Comparison of ENCODE assay signal across 7 cellular contexts in the genomic region with DNA sequence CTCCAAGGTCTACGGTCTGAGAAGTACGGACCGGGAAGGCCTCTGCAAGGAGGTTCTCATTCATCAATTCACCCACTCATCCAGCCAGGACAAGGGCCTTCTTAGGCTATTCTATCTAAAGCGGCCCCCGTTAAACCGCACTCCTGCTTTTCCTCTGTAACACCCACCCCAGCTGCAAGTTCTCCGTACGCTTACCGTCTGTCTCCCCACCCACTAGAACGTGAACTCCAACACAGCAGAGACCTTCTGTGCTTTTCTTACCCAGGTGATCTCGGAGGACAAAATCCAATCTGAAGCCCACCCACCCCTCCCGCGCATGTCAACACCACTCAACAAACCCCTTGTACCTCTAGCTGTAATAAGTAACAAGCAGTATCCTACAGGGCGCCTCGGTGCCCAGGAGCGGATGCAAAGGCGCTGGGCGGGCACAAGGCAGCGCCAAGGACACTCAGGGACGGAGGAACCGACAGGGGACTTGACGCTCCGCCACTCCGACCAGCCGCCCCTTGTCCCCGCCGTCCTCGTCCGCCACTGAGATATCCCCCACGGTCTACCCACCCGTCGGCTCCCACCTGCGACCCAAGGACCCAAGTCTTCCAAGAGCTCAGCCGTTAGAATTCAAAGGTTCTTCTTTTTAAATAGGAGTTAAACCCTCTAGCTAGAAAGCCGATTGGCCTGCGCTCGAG. TPM values are rescaled to one million over a fixed set of nuclear protein-coding genes. Genes with fewer than 3 reads are reported as not detected.
DNase-seq lines count a peak whose midpoint lies in the region; ATAC-seq and TF ChIP-seq lines count a peak whose summit lies in the region.

Gene AURKA, minus strand, starts transcription at position 620 of the 686 bp plus-strand sequence. CDS start 4,018 bp downstream, outside the sequence.

- no peaks in the 10 kb centered on the region for H3K9me2 ChIP-seq in GM23338 (ENCODE audit: insufficient read depth)

- DNase-seq in GM23338 (ENCODE audit: low spot score) (peak; percentile 11), NB4 (ENCODE audit: low read depth) (no peak), mucosa of descending colon (peak in 1 of 3 donors; percentile 16)
- no peak for DNase-seq in stimulated activated CD4-positive, alpha-beta T cell treated with anti-CD3 and anti-CD28 coated beads, Interleukin-4, amount 100 ng/mL, for 1 hour

- peaks cover 59% of the 10 kb centered on the region for H3K36me3 Mint-ChIP-seq in GM23338 (ENCODE audit: low read depth)
- peaks cover 48% of the 10 kb centered on the region for H3K36me3 Mint-ChIP-seq in dendritic cell treated with granulocyte-macrophage colony-stimulating factor and Interleukin-4, amounts not matched to agents 40 ng/mL and 50 ng/mL, for 4 days (ENCODE audit: low read depth)
- H3K36me3 Mint-ChIP-seq in stimulated activated memory B cell treated with anti-CD40 and anti-IgM and Interleukin-4, amounts not matched to agents 10 μg/mL and 1 μg/mL and 100 μg/mL, for 72 hours, result peaks cover 31% of the 10 kb centered on the region

- H3K9me3 ChIP-seq in mucosa of descending colon, result no peaks in the 10 kb centered on the region

- H3K9me3 Mint-ChIP-seq in GM23338, result no peaks in the 10 kb centered on the region; the same call in 2 of the 3 replicates
- H3K9me3 Mint-ChIP-seq in dendritic cell treated with granulocyte-macrophage colony-stimulating factor and Interleukin-4, amounts not matched to agents 40 ng/mL and 50 ng/mL, for 4 days, result no peaks in the 10 kb centered on the region
- H3K9me3 Mint-ChIP-seq in stimulated activated memory B cell treated with anti-CD40 and anti-IgM and Interleukin-4, amounts not matched to agents 10 μg/mL and 1 μg/mL and 100 μg/mL, for 72 hours, result no peaks in the 10 kb centered on the region

- peaks cover 9% of the 10 kb centered on the region for H3K4me1 Mint-ChIP-seq in GM23338
- H3K4me1 Mint-ChIP-seq in dendritic cell treated with granulocyte-macrophage colony-stimulating factor and Interleukin-4, amounts not matched to agents 40 ng/mL and 50 ng/mL, for 4 days (ENCODE audit: low read depth), result peaks cover 18% of the 10 kb centered on the region
- peaks cover 7% of the 10 kb centered on the region for H3K4me1 Mint-ChIP-seq in stimulated activated memory B cell treated with anti-CD40 and anti-IgM and Interleukin-4, amounts not matched to agents 10 μg/mL and 1 μg/mL and 100 μg/mL, for 72 hours

- peaks cover 6% of the 10 kb centered on the region for H3K27me3 Mint-ChIP-seq in GM23338 (ENCODE audit: insufficient read depth, low read depth, poor library complexity)
- H3K27me3 Mint-ChIP-seq in dendritic cell treated with granulocyte-macrophage colony-stimulating factor and Interleukin-4, amounts not matched to agents 40 ng/mL and 50 ng/mL, for 4 days, result no peaks in the 10 kb centered on the region
- no peaks in the 10 kb centered on the region for H3K27me3 Mint-ChIP-seq in stimulated activated memory B cell treated with anti-CD40 and anti-IgM and Interleukin-4, amounts not matched to agents 10 μg/mL and 1 μg/mL and 100 μg/mL, for 72 hours

- H2AFZ ChIP-seq in GM23338, result peak within 1 kb of the TSS; percentile 72

- H3K36me3 ChIP-seq in GM23338 (ENCODE audit: insufficient read depth) (peaks cover 39% of the 10 kb centered on the region), mucosa of descending colon (ENCODE audit: low read depth) (no peaks in the 10 kb centered on the region)

- H3K79me2 ChIP-seq in GM23338 (replicated peaks; ENCODE audit: insufficient read depth), result peaks cover 80% of the 10 kb centered on the region

- peaks cover 15% of the 10 kb centered on the region for H3K4me1 ChIP-seq in GM23338 (ENCODE audit: insufficient read depth)
- peaks cover 22% of the 10 kb centered on the region for H3K4me1 ChIP-seq in mucosa of descending colon (ENCODE audit: low read depth)

- TF ChIP-seq POLR2A in NB4 (IDR thresholded peaks at IDR 0.05; ENCODE audit: extremely low read depth, insufficient read length), result peak; percentile 46

- H3K4me3 ChIP-seq in GM23338, result peak within 1 kb of the TSS; percentile 92
- H3K4me3 ChIP-seq in NB4 (ENCODE audit: low read depth, low read length), result peak within 1 kb of the TSS; percentile 97
- peak within 1 kb of the TSS; percentile 82 for H3K4me3 ChIP-seq in mucosa of descending colon

- intact Hi-C loops in dendritic cell treated with granulocyte-macrophage colony-stimulating factor and Interleukin-4, amounts not matched to agents 40 ng/mL and 50 ng/mL, for 4 days (cut with micrococcal nuclease), result loop anchor here (1.0 to 10.0 kb wide), 5 partner anchors 11 to 183 kb away; partner anchors contain the start of genes FAM210B and RTF2
- intact Hi-C loops in mucosa of descending colon (cut with DNase I, micrococcal nuclease), result no loop called here

- TF ChIP-seq CTCF in GM23338 (conservative IDR thresholded peaks at IDR 0.05; ENCODE audit: low read depth in 2 of 2), result no peak
- no peak for TF ChIP-seq CTCF in NB4 (IDR thresholded peaks at IDR 0.05; ENCODE audit: low read depth, low read length)
- TF ChIP-seq CTCF in mucosa of descending colon (IDR thresholded peaks at IDR 0.05), result no peak

- peak within 1 kb of the TSS; percentile 91 for H3K27ac ChIP-seq in GM23338 (ENCODE audit: low read depth)

- H3K4me2 ChIP-seq in GM23338, result peak within 1 kb of the TSS; percentile 90

- H3K27ac Mint-ChIP-seq in GM23338, result peak within 1 kb of the TSS; percentile 85
- H3K27ac Mint-ChIP-seq in dendritic cell treated with granulocyte-macrophage colony-stimulating factor and Interleukin-4, amounts not matched to agents 40 ng/mL and 50 ng/mL, for 4 days, result no peak within 1 kb of the TSS
- no peak within 1 kb of the TSS for H3K27ac Mint-ChIP-seq in stimulated activated memory B cell treated with anti-CD40 and anti-IgM and Interleukin-4, amounts not matched to agents 10 μg/mL and 1 μg/mL and 100 μg/mL, for 72 hours

- H4K20me1 ChIP-seq in GM23338 (replicated peaks; ENCODE audit: insufficient read depth), result peaks cover 20% of the 10 kb centered on the region

- no peak within 1 kb of the TSS for H3K4me3 Mint-ChIP-seq in GM23338
- H3K4me3 Mint-ChIP-seq in dendritic cell treated with granulocyte-macrophage colony-stimulating factor and Interleukin-4, amounts not matched to agents 40 ng/mL and 50 ng/mL, for 4 days, result peak within 1 kb of the TSS; percentile 48
- H3K4me3 Mint-ChIP-seq in stimulated activated memory B cell treated with anti-CD40 and anti-IgM and Interleukin-4, amounts not matched to agents 10 μg/mL and 1 μg/mL and 100 μg/mL, for 72 hours, result no peak within 1 kb of the TSS

- H3F3A ChIP-seq in GM23338 (replicated peaks; ENCODE audit: low read depth), result no peaks in the 10 kb centered on the region

- no peaks in the 10 kb centered on the region for H3K27me3 ChIP-seq in GM23338 (ENCODE audit: insufficient read depth)

- peak; percentile 13 for ATAC-seq in GM18519 (IDR thresholded peaks at IDR 0.05; ENCODE audit: low FRiP score, unreplicated experiment)
- peak; percentile 69 for ATAC-seq in GM23338
- peak; percentile 58 for ATAC-seq in mucosa of descending colon
- no peak for ATAC-seq in stimulated activated memory B cell treated with anti-CD40 and anti-IgM and Interleukin-4, amounts not matched to agents 10 μg/mL and 1 μg/mL and 100 μg/mL, for 72 hours

TF ChIP-seq in GM23338, 12 proteins besides CTCF, POLR2A, EP300 and RAD21:
- TF ChIP-seq NANOG (IDR thresholded peaks at IDR 0.05; ENCODE audit: borderline replicate concordance), result no peak
- TF ChIP-seq, protein P1, sequence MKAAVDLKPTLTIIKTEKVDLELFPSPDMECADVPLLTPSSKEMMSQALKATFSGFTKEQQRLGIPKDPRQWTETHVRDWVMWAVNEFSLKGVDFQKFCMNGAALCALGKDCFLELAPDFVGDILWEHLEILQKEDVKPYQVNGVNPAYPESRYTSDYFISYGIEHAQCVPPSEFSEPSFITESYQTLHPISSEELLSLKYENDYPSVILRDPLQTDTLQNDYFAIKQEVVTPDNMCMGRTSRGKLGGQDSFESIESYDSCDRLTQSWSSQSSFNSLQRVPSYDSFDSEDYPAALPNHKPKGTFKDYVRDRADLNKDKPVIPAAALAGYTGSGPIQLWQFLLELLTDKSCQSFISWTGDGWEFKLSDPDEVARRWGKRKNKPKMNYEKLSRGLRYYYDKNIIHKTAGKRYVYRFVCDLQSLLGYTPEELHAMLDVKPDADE (IDR thresholded peaks at IDR 0.05), result no peak
- TF ChIP-seq CREB1 (CRISPR knock-in tag; IDR thresholded peaks at IDR 0.05; ENCODE audit: low read depth), result no peak
- TF ChIP-seq ZNF114 (CRISPR knock-in tag; IDR thresholded peaks at IDR 0.05), result no peak
- TF ChIP-seq POLR2AphosphoS5 (IDR thresholded peaks at IDR 0.05; ENCODE audit: low read depth), result peak; percentile 47
- no peak for TF ChIP-seq EZH2 (IDR thresholded peaks at IDR 0.05; ENCODE audit: low read depth, unreplicated experiment)

RNA-seq across cellular contexts. Expression of gene AURKA, which starts in this region (rescaled TPM):
- 75.8 and 96.9 TPM in 2 replicates for total RNA-seq in GM23338 (2014; rRNA removed; shearing (Covaris generic))
- polyA plus RNA-seq in GM23338 (2016; fragmentation: Nextera tagmentation; extraction: Ambion mirVana), result 79.3 and 82.0 TPM in 2 replicates
- total RNA-seq in mucosa of descending colon, result 10 to 100 TPM in 2 of 3 donors, 1 to 10 TPM in 1; 7.9 to 24.8 (median 11.2) TPM
